Comparison of ENCODE assay signal across 1 cellular context in genomic region chr11:83252941-83253340, GRCh38.
A peak's percentile ranks its signal among the peaks of the same experiment; 100 is the strongest.
TF ChIP-seq lines count a peak whose summit lies in the region.

No MANE protein-coding gene starts in this region.

TF ChIP-seq in HepG2, 621 proteins besides CTCF, POLR2A, EP300 and RAD21 (continued from another document and continues in another):
- TF ChIP-seq PRDM10 (CRISPR knock-in tag; IDR thresholded peaks at IDR 0.05; ENCODE audit: low read depth): peak; percentile 60; the same call in 1 of the 2 replicates
- no peak for TF ChIP-seq PLSCR1 (CRISPR knock-in tag; IDR thresholded peaks at IDR 0.05; ENCODE audit: borderline replicate concordance)
- TF ChIP-seq GFI1 (CRISPR knock-in tag; IDR thresholded peaks at IDR 0.05; ENCODE audit: borderline replicate concordance): peak; percentile 70; the same call in 1 of the 2 replicates
- TF ChIP-seq RFX3 (CRISPR knock-in tag; IDR thresholded peaks at IDR 0.05): no peak
- peak; percentile 75; the same call in 1 of the 2 replicates for TF ChIP-seq EHMT2 (IDR thresholded peaks at IDR 0.05; ENCODE audit: borderline replicate concordance, low read depth, low read length)
- TF ChIP-seq PAX8 (CRISPR knock-in tag; IDR thresholded peaks at IDR 0.05; ENCODE audit: borderline replicate concordance): no peak
- TF ChIP-seq RXRA (CRISPR knock-in tag; IDR thresholded peaks at IDR 0.05): peak; percentile 48; the same call in 1 of the 2 replicates
- TF ChIP-seq MEF2D (CRISPR knock-in tag; IDR thresholded peaks at IDR 0.05): 0 out of 2 replicates have a peak, but pooled peaks have one; percentile 29
- TF ChIP-seq CERS6 (CRISPR knock-in tag; IDR thresholded peaks at IDR 0.05): no peak
- peak; percentile 64 for TF ChIP-seq FOXA1 (IDR thresholded peaks at IDR 0.05)
- TF ChIP-seq FOXA1 (CRISPR knock-in tag; IDR thresholded peaks at IDR 0.05): peak; percentile 82
- no peak for TF ChIP-seq SIN3B (IDR thresholded peaks at IDR 0.05; ENCODE audit: low read length)
- no peak for TF ChIP-seq GTF3A (CRISPR knock-in tag; conservative IDR thresholded peaks at IDR 0.05)
- no peak for TF ChIP-seq ZNF34 (CRISPR knock-in tag; IDR thresholded peaks at IDR 0.05; ENCODE audit: borderline replicate concordance)
- no peak for TF ChIP-seq ZNF512 (CRISPR knock-in tag; IDR thresholded peaks at IDR 0.05)
- peak; percentile 96 for TF ChIP-seq PAXIP1 (CRISPR knock-in tag; conservative IDR thresholded peaks at IDR 0.05)
- TF ChIP-seq MAX (IDR thresholded peaks at IDR 0.05): no peak
- TF ChIP-seq GMEB1 (CRISPR knock-in tag; IDR thresholded peaks at IDR 0.05; ENCODE audit: borderline replicate concordance): peak; percentile 33; the same call in 1 of the 2 replicates
- TF ChIP-seq HINFP (CRISPR knock-in tag; IDR thresholded peaks at IDR 0.05; ENCODE audit: low read depth): no peak
- no peak for TF ChIP-seq MXD1 (CRISPR knock-in tag; IDR thresholded peaks at IDR 0.05)
- no peak for TF ChIP-seq ZNF788 (CRISPR knock-in tag; IDR thresholded peaks at IDR 0.05; ENCODE audit: borderline replicate concordance)
- peak; percentile 32 for TF ChIP-seq SKI (IDR thresholded peaks at IDR 0.05; ENCODE audit: partially characterized antibody)
- no peak for TF ChIP-seq PAF1 (CRISPR knock-in tag; IDR thresholded peaks at IDR 0.05)
- TF ChIP-seq ETV5 (CRISPR knock-in tag; IDR thresholded peaks at IDR 0.05; ENCODE audit: borderline replicate concordance): peak; percentile 48; the same call in 1 of the 2 replicates
- TF ChIP-seq ZNF121 (CRISPR knock-in tag; IDR thresholded peaks at IDR 0.05): no peak
- 0 out of 2 replicates have a peak, but pooled peaks have one; percentile 31 for TF ChIP-seq RERE (CRISPR knock-in tag; IDR thresholded peaks at IDR 0.05; ENCODE audit: low read depth)
- no peak; a peak in 1 of 4 replicates for TF ChIP-seq HMGXB4 (CRISPR knock-in tag; IDR thresholded peaks at IDR 0.05; ENCODE audit: borderline replicate concordance in 1 of 2, low read depth in 1 of 2)
- TF ChIP-seq SNAPC2 (CRISPR knock-in tag; IDR thresholded peaks at IDR 0.05): no peak
- TF ChIP-seq ZNF331 (CRISPR knock-in tag; IDR thresholded peaks at IDR 0.05): peak; percentile 46; the same call in 1 of the 2 replicates
- peak; percentile 86 to 98; a peak in 3 of 4 replicates for TF ChIP-seq NR2F1 (CRISPR knock-in tag; IDR thresholded peaks at IDR 0.05)
